ENCODE assay signal across 8 cellular contexts in the genomic region with DNA sequence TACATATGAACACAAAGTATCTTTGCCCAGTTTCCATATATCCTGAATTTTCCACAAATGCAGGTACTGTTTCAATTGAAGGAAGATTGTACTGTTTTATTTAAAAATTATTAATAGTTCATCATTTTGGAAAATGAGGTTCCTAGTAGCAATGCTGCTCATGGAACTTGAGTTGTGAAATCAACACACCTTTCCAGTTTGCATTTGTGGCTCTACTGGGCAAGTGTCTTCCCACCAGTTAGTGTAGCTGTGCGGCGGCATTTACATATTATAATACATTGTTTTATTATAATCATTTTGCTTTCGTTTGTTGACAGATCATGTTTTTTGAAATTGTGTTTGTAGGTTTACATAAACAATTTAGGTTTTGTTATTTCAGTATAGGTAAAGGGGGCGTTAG. TPM values are rescaled to one million over a fixed set of nuclear protein-coding genes. Genes with fewer than 3 reads are reported as not detected.
A peak's percentile ranks its signal among the peaks of the same experiment; 100 is the strongest.
DNase-seq lines count a peak whose midpoint lies in the region; ATAC-seq and TF ChIP-seq lines count a peak whose summit lies in the region.

No MANE protein-coding gene starts in this region.

- H3K79me1 ChIP-seq in H9 (ENCODE audit: insufficient read depth, low read depth, low read length, poor library complexity, severe bottlenecking): no peaks in the 10 kb centered on the region

- no peak overlapping the region for H3K56ac ChIP-seq in H9 (ENCODE audit: insufficient read length, low read depth, low read length)

- in situ Hi-C loops in G401 (cut with HindIII; ENCODE audit: low sequenced_read_pairs): no loop called here

- peaks cover 10% of the 10 kb centered on the region for H3K23me2 ChIP-seq in H9 (ENCODE audit: insufficient read length, low read depth, low read length, poor library complexity, severe bottlenecking)

- H3K27ac ChIP-seq in H9 (ENCODE audit: insufficient read length, low read depth, low read length): peak overlapping the region; percentile 99
- peak overlapping the region; percentile 98 for H3K27ac ChIP-seq in SJCRH30
- peak overlapping the region; percentile 99 for H3K27ac ChIP-seq in skeletal muscle tissue (ENCODE audit: low read depth, low read length)

- H3K27ac Mint-ChIP-seq in H9: peak overlapping the region in 2 of 3 experiments; percentile 96 to 97; a peak in 3 of 7 replicates

- peak overlapping the region; percentile 78 for H3K4me2 ChIP-seq in H9 (ENCODE audit: insufficient read depth, insufficient read length, low read length)

- peak overlapping the region; percentile 92 to 93; a peak in 4 of 5 replicates for H3K4me3 Mint-ChIP-seq in H9

- H3K4ac ChIP-seq in H9 (ENCODE audit: low read depth, low read length): no peak overlapping the region

- H2BK5ac ChIP-seq in H9 (ENCODE audit: insufficient read length, low read length): no peak overlapping the region

- no peak for DNase-seq in H9
- DNase-seq in SJCRH30: no peak
- no peak for DNase-seq in fibroblast of pulmonary artery (ENCODE audit: low read depth)
- DNase-seq in NCI-H1417 treated with DMSO at 0.1 percent for 48 hours (lab: John Stamatoyannopoulos, UW): no peak
- no peak for DNase-seq in G401 (ENCODE audit: low spot score)

- H3K9me3 Mint-ChIP-seq in H9: peaks cover 38 to 56% of the 10 kb centered on the region in 2 experiments

- no peaks in the 10 kb centered on the region for H3K27me3 ChIP-seq in H9 (ENCODE audit: insufficient read depth, low read length)
- H3K27me3 ChIP-seq in SJCRH30: no peaks in the 10 kb centered on the region
- no peaks in the 10 kb centered on the region for H3K27me3 ChIP-seq in skeletal muscle tissue (ENCODE audit: control insufficient read depth in 3 of 3, insufficient read depth in 3 of 3, low read length in 3 of 3)

- no peak overlapping the region for H3K14ac ChIP-seq in H9 (ENCODE audit: insufficient read depth, low read length)

- H3K27me3 Mint-ChIP-seq in H9 (ENCODE audit: low read depth): no peaks in the 10 kb centered on the region; the same call in 1 of the 2 replicates

- no peak overlapping the region for H2AFZ ChIP-seq in H9 (ENCODE audit: low read length)

- no peak overlapping the region for H4K5ac ChIP-seq in H9 (ENCODE audit: insufficient read length, low read depth, low read length)

- H3K79me2 ChIP-seq in H9 (ENCODE audit: insufficient read depth, low read length): peaks cover 30% of the 10 kb centered on the region

- no CpG with 5 or more reads among the region's 4 CpGs for WGBS in H9 (ENCODE audit: extremely low coverage, insufficient read length, low lambda C conversion rate)

- no peak overlapping the region for H2BK20ac ChIP-seq in H9 (ENCODE audit: low read depth, low read length, poor library complexity, severe bottlenecking)

- no peaks in the 10 kb centered on the region for H3K9me3 ChIP-seq in H9 (ENCODE audit: control insufficient read depth, low read depth, low read length)
- no peaks in the 10 kb centered on the region for H3K9me3 ChIP-seq in SJCRH30 (replicated peaks)
- no peaks in the 10 kb centered on the region for H3K9me3 ChIP-seq in skeletal muscle tissue (ENCODE audit: control insufficient read depth in 3 of 3, low read length in 3 of 3)

- no peak overlapping the region for H2AK5ac ChIP-seq in H9 (ENCODE audit: insufficient read length, low read length)

- no peak overlapping the region for H2BK15ac ChIP-seq in H9 (ENCODE audit: low read depth, low read length)

- no peak overlapping the region for H2BK120ac ChIP-seq in H9 (ENCODE audit: low read depth, low read length, poor library complexity, severe bottlenecking)

- H4K20me1 ChIP-seq in H9 (ENCODE audit: control insufficient read depth, insufficient read depth, insufficient read length): no peaks in the 10 kb centered on the region

- H4K8ac ChIP-seq in H9 (replicated peaks; ENCODE audit: insufficient read length, low read depth, low read length): no peak overlapping the region

- TF ChIP-seq CTCF in H9 (conservative IDR thresholded peaks at IDR 0.05) (no peak), fibroblast of pulmonary artery (IDR thresholded peaks at IDR 0.05; ENCODE audit: low read length, missing control alignments) (no peak)

- peaks cover 16 to 33% (median 27%) of the 10 kb centered on the region in 3 experiments for H3K36me3 Mint-ChIP-seq in H9 (ENCODE audit: insufficient read depth in 1 of 3, low read depth in 3 of 3)

- H3K36me3 ChIP-seq in SJCRH30: no peaks in the 10 kb centered on the region
- no peaks in the 10 kb centered on the region for H3K36me3 ChIP-seq in skeletal muscle tissue (ENCODE audit: control insufficient read depth in 3 of 3, insufficient read depth in 3 of 3, low read length in 3 of 3)

- no peak for ATAC-seq in HG02678 (IDR thresholded peaks at IDR 0.05; ENCODE audit: unreplicated experiment)
- no peak for ATAC-seq in GM19463 (IDR thresholded peaks at IDR 0.05; ENCODE audit: unreplicated experiment)

- H3K4me1 Mint-ChIP-seq in H9: peaks cover 18 to 35% of the 10 kb centered on the region in 2 experiments

- H3K4me1 ChIP-seq in H9 (ENCODE audit: insufficient read depth, low read length): peaks cover 7% of the 10 kb centered on the region; the same call in 1 of the 2 replicates
- H3K4me1 ChIP-seq in SJCRH30: no peaks in the 10 kb centered on the region
- H3K4me1 ChIP-seq in skeletal muscle tissue (ENCODE audit: control insufficient read depth in 3 of 3, insufficient read depth in 3 of 3, low read length in 3 of 3): peaks cover 7 to 10% (median 9%) of the 10 kb centered on the region in 3 donors

- no peak overlapping the region for H3K18ac ChIP-seq in H9 (ENCODE audit: insufficient read length, low read depth, low read length)

- H3K23ac ChIP-seq in H9 (ENCODE audit: insufficient read length, low read depth, low read length): no peak overlapping the region

- no peak overlapping the region for H2BK12ac ChIP-seq in H9 (ENCODE audit: insufficient read length, low read depth, low read length)

- peak overlapping the region; percentile 95 for H3K4me3 ChIP-seq in SJCRH30
- H3K4me3 ChIP-seq in fibroblast of pulmonary artery (replicated peaks; ENCODE audit: low read depth, low read length): peak overlapping the region; percentile 24
- peak overlapping the region; percentile 54 to 77 (median 76) for H3K4me3 ChIP-seq in skeletal muscle tissue (ENCODE audit: low read length in 3 of 3)

- H3T11ph ChIP-seq in H9 (ENCODE audit: low read length): no peak overlapping the region

- H4K91ac ChIP-seq in H9 (ENCODE audit: insufficient read length, low read depth, low read length): no peak overlapping the region

- H3K9ac ChIP-seq in H9 (ENCODE audit: extremely low read depth, insufficient read length, low read length): peak overlapping the region; percentile 92
- H3K9ac ChIP-seq in skeletal muscle tissue (ENCODE audit: low read depth in 1 of 3, low read length in 3 of 3): peak overlapping the region; percentile 83 to 99 (median 98)

RNA-seq across cellular contexts. Expression of a gene that starts 2.0 kb away (rescaled TPM):
- total RNA-seq in H9 (2021): 328 and 338 TPM in 2 replicates
- total RNA-seq in SJCRH30 (2014; rRNA removed; shearing (Covaris generic)): 201 and 220 TPM in 2 replicates
- 124 TPM for total RNA-seq in skeletal muscle tissue
- total RNA-seq in G401 (2014; rRNA removed; shearing (Covaris generic)): 98.1 and 156 TPM in 2 replicates

Comparison
In these comparisons a context has a peak if more than half of its experiments do, and no peak if none do; other contexts are left out.
1. H3K4me3 ChIP-seq: peak in every context shown above with its lines; median percentile 95 in SJCRH30; 76 in skeletal muscle tissue; 24 in fibroblast of pulmonary artery.